In the genomic region with DNA sequence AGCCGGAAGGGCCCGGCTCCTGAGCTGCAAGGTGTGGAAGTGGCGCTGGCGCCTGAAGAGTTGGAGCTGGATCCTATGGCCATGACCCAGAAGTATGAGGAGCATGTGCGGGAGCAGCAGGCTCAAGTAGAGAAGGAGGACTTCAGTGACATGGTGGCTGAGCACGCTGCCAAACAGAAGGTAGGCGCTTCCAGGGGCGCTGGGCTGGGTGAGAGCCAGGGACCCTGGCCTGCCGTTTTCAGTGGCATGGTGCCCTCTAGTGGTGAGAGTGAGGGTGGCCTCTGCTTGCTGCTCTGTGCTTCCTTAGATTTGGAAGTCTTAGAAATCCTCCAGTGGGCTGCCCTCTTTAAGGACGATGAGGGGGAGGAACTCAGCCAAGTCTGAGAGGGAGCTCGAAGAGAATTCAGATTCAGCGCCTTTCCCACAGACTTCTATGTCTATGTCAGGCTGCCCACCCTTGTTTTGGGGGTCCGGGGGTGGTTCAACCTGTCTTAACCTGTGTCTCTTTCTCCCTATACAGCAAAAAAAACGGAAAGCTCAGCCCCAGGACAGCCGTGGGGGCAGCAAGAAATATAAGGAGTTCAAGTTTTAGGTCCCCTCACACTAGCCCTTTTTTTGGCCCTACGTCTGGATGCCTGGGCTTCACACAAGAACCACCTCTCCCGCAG, we compare ENCODE assay signal across 8 cellular contexts. TPM values are rescaled to one million over a fixed set of nuclear protein-coding genes. Genes with fewer than 3 reads are reported as not detected.
DNase-seq lines count a peak whose midpoint lies in the region; ATAC-seq and TF ChIP-seq lines count a peak whose summit lies in the region.

No MANE protein-coding gene starts in this region.

- H3K79me2 ChIP-seq in SU-DHL-6 (ENCODE audit: insufficient read depth, low read length): no peaks in the 10 kb centered on the region

- H3K27me3 ChIP-seq in SU-DHL-6 (ENCODE audit: low read length) (no peaks in the 10 kb centered on the region), psoas muscle (ENCODE audit: insufficient read depth in 3 of 3, low read length in 2 of 3) (no peaks in the 10 kb centered on the region), vagina (no peaks in the 10 kb centered on the region)

- H3K4me1 ChIP-seq in psoas muscle (peaks cover 19% of the 10 kb centered on the region), vagina (peaks cover 41% of the 10 kb centered on the region)

- no peaks in the 10 kb centered on the region for H3K9me3 ChIP-seq in SU-DHL-6 (ENCODE audit: insufficient read depth, low read length)
- no peaks in the 10 kb centered on the region for H3K9me3 ChIP-seq in psoas muscle
- H3K9me3 ChIP-seq in vagina: no peaks in the 10 kb centered on the region

- H3K4me3 ChIP-seq in SU-DHL-6 (ENCODE audit: insufficient read depth, low read length, poor library complexity, severe bottlenecking): no peak overlapping the region
- H3K4me3 ChIP-seq in psoas muscle: peak overlapping the region; percentile 93
- no peak overlapping the region for H3K4me3 ChIP-seq in vagina

- H3K36me3 ChIP-seq in SU-DHL-6 (ENCODE audit: low read length): peaks cover 32% of the 10 kb centered on the region
- peaks cover 11 to 64% of the 10 kb centered on the region in 2 donors for H3K36me3 ChIP-seq in psoas muscle (ENCODE audit: insufficient read depth in 1 of 2, low read depth in 1 of 2)
- peaks cover 0 to 50% of the 10 kb centered on the region in 2 donors for H3K36me3 ChIP-seq in vagina

- H3K9ac ChIP-seq in SU-DHL-6 (ENCODE audit: low read length): no peak overlapping the region

- no peak for TF ChIP-seq POLR2A in vagina (IDR thresholded peaks at IDR 0.05)

- no peak overlapping the region for H3K4me2 ChIP-seq in SU-DHL-6 (ENCODE audit: low read depth, low read length, poor library complexity, severe bottlenecking)

- WGBS in psoas muscle, 3 donors: 53 to 60% (median 55%) methylated on average over 17 of the region's 17 CpGs

- H3K9me2 ChIP-seq in SU-DHL-6 (replicated peaks; ENCODE audit: insufficient read depth, low read length): no peaks in the 10 kb centered on the region

- no peaks in the 10 kb centered on the region for H4K20me1 ChIP-seq in SU-DHL-6 (ENCODE audit: low read depth, low read length)

- peak; percentile 97 for TF ChIP-seq CTCF in SU-DHL-6 (IDR thresholded peaks at IDR 0.05; ENCODE audit: insufficient read depth, low read length, poor library complexity, severe bottlenecking)
- TF ChIP-seq CTCF in psoas muscle (IDR thresholded peaks at IDR 0.05): peak; percentile 84
- peak; percentile 40 to 81 (median 49) for TF ChIP-seq CTCF in vagina (IDR thresholded peaks at IDR 0.05)

- ATAC-seq in Right ventricle myocardium inferior (peak; percentile 29), psoas muscle (peak; percentile 52 to 72 (median 56)), GM18861 (IDR thresholded peaks at IDR 0.05; ENCODE audit: unreplicated experiment) (no peak)

- DNase-seq in DMS53 treated with DMSO at 0.1 percent for 48 hours (lab: John Stamatoyannopoulos, UW; ENCODE audit: unreplicated experiment) (peak; percentile 41), LoVo (ENCODE audit: low spot score) (peak; percentile 67), Right ventricle myocardium inferior (ENCODE audit: missing footprints) (peak; percentile 83), psoas muscle (peak; percentile 67 to 79), vagina (ENCODE audit: extremely low spot score in 2 of 2) (no peak)
- DNase-seq in activated naive CD8-positive, alpha-beta T cell treated with anti-CD3 and anti-CD28 coated beads, Interleukin-2, amount 50 U/mL, for 16 hours (ENCODE audit: low read depth, low spot score): peak; percentile 62

- H3F3A ChIP-seq in SU-DHL-6 (ENCODE audit: insufficient read depth): peaks cover 41% of the 10 kb centered on the region

- intact Hi-C loops in Right ventricle myocardium inferior (cut with DNase I): loop anchor here (5.0 kb wide), 1 partner anchor 59 kb away; no protein-coding TSS in a partner anchor
- intact Hi-C loops in psoas muscle (cut with DNase I): no loop called here
- intact Hi-C loops in vagina (cut with DNase I): no loop called here

- no peak overlapping the region for H2AFZ ChIP-seq in SU-DHL-6 (ENCODE audit: low read depth, low read length, severe bottlenecking)

- peak overlapping the region; percentile 70 for H3K27ac ChIP-seq in SU-DHL-6 (ENCODE audit: low read depth, low read length)
- peak overlapping the region; percentile 90 for H3K27ac ChIP-seq in psoas muscle
- H3K27ac ChIP-seq in vagina: peak overlapping the region; percentile 90

RNA-seq across cellular contexts. Expression of gene PACS1, which starts 1.8 kb away (rescaled TPM):
- total RNA-seq in Right ventricle myocardium inferior (50.7 TPM), psoas muscle (10 to 100 TPM; 16.3 to 27.8 (median 24.9) TPM), vagina (66.0 TPM)
- 10 to 100 TPM in 1 of 3 donors, 1 to 10 TPM in 2; 7.4 to 16.0 (median 9.0) TPM for polyA plus RNA-seq in psoas muscle

RNA-seq across cellular contexts. Expression of gene SF3B2, which starts 16.1 kb away (rescaled TPM):
- total RNA-seq in Right ventricle myocardium inferior: 71.8 TPM
- 100 to 1,000 TPM in 1 of 4 donors, 10 to 100 TPM in 3; 62.8 to 114 (median 86.4) TPM for total RNA-seq in psoas muscle
- 100 to 1,000 TPM in 2 of 3 donors, 10 to 100 TPM in 1; 66.2 to 135 (median 114) TPM for polyA plus RNA-seq in psoas muscle
- 107 TPM for total RNA-seq in vagina

RNA-seq across cellular contexts. Expression of gene GAL3ST3, which starts 19.3 kb away (rescaled TPM):
- total RNA-seq in Right ventricle myocardium inferior: 1.5 TPM
- under 1 TPM in 1 of 4 donors, not detected in 3; 0.36 TPM for total RNA-seq in psoas muscle
- under 1 TPM in 1 of 3 donors, not detected in 2; 0.03 TPM for polyA plus RNA-seq in psoas muscle
- total RNA-seq in vagina: not detected

RNA-seq across cellular contexts. Expression of gene CATSPER1, which starts 42.0 kb away (rescaled TPM):
- total RNA-seq in Right ventricle myocardium inferior: not detected
- not detected for total RNA-seq in psoas muscle
- polyA plus RNA-seq in psoas muscle: under 1 TPM in 2 of 3 donors, not detected in 1; 0.01 to 0.55 TPM
- total RNA-seq in vagina: not detected

RNA-seq across cellular contexts. Expression of gene CST6, which starts 56.5 kb away (rescaled TPM):
- total RNA-seq in Right ventricle myocardium inferior (not detected), psoas muscle (under 1 TPM in 3 of 4 donors, not detected in 1; 0.40 to 0.93 (median 0.47) TPM), vagina (5.6 TPM)
- polyA plus RNA-seq in psoas muscle: 10 to 100 TPM in 1 of 3 donors, under 1 TPM in 1, not detected in 1; 0.13 to 18.7 TPM

Comparison
In these comparisons a context has a peak if more than half of its experiments do, and no peak if none do; other contexts are left out.
1. DNase-seq: peak in DMS53 treated with DMSO at 0.1 percent for 48 hours (single experiment), LoVo (single experiment), activated naive CD8-positive, alpha-beta T cell treated with anti-CD3 and anti-CD28 coated beads, Interleukin-2, amount 50 U/mL, for 16 hours (single experiment), Right ventricle myocardium inferior (single experiment) and psoas muscle (2 of 2); none in vagina (0 of 2).
2. Peak in every context shown above with its lines, with median percentiles within 50 percentile points of each other: H3K27ac ChIP-seq and CTCF ChIP-seq.